16 cellular contexts compared by ENCODE assay signal in the genomic region with DNA sequence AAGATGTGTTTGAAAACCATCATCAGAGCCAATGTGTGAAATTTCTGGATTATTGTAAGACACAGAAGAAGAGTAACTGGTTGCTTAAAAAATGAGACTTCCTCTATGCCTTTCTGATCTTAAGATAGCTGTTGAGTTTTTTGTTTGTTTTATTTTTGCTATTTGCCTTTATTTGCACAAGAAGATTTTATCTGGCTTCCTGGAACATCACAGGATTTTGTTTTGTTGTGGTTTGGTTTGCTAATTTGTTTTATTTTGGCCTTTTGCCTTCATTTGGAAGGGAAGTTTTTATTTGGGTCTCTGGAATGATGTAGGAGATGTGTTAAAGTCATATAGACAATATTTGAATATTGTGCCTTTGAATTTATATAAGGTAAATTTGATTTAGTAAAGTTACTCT. TPM values are rescaled to one million over a fixed set of nuclear protein-coding genes. Genes with fewer than 3 reads are reported as not detected.
DNase-seq lines count a peak whose midpoint lies in the region; ATAC-seq and FAIRE-seq lines count a peak whose summit lies in the region.
"Had no signal": no experiment of that assay in that cellular context is flagged by ENCODE, and none has a peak within 500 bp of the region (broad histone marks: within the 10 kb centered on the region; RNA-seq: fewer than 3 reads in every experiment).

No MANE protein-coding gene starts in this region.

- FAIRE-seq in endometrium (lab: Jason Lieb, UNC), result peak; percentile 99
- FAIRE-seq: TTC549 had no signal

- CTCF ChIA-PET in activated CD4-positive, alpha-beta memory T cell treated with anti-CD3 and anti-CD28 coated beads for 36 hours (lab: Charles Lee), result interaction anchor here (1.0 to 3.1 kb wide), 5 partner anchors 14 to 120 kb away, joined by 3 to 12 read pairs (median 7); no protein-coding TSS in a partner anchor

- H3K9me3 Mint-ChIP-seq in stimulated activated naive CD8-positive, alpha-beta T cell treated with anti-CD3 and anti-CD28 coated beads, Interleukin-15, Interleukin-2, amounts not matched to agents 100 ng/mL and 50 ng/mL, for 24 hours, result no peaks in the 10 kb centered on the region
- no peaks in the 10 kb centered on the region for H3K9me3 Mint-ChIP-seq in activated CD4-positive, alpha-beta memory T cell treated with anti-CD3 and anti-CD28 coated beads for 36 hours

- H3K4me3 Mint-ChIP-seq in stimulated activated naive CD8-positive, alpha-beta T cell treated with anti-CD3 and anti-CD28 coated beads, Interleukin-15, Interleukin-2, amounts not matched to agents 100 ng/mL and 50 ng/mL, for 24 hours, result peak overlapping the region; percentile 84
- peak overlapping the region; percentile 77 for H3K4me3 Mint-ChIP-seq in activated CD4-positive, alpha-beta memory T cell treated with anti-CD3 and anti-CD28 coated beads for 36 hours

- no peak for DNase-seq in stimulated activated naive CD8-positive, alpha-beta T cell treated with anti-CD3 and anti-CD28 coated beads, Interleukin-15, Interleukin-2, amounts not matched to agents 100 U/mL and 50 U/mL, for 24 hours
- no peak for DNase-seq in activated CD4-positive, alpha-beta memory T cell treated with anti-CD3 and anti-CD28 coated beads for 36 hours
- DNase-seq in nucleus accumbens (lab: John Stamatoyannopoulos, UW), result no peak
- DNase-seq in COLO829 (ENCODE audit: low spot score), result no peak
- DNase-seq in iPS-NIHi11 (ENCODE audit: low spot score), result no peak
- DNase-seq: activated effector memory CD4-positive, alpha-beta T cell treated with Interleukin-2 at 50 U/mL for 16 hours; COR-L47; DND-41; glutamatergic neuron; left lung; NCI-H1092; NCI-H510A treated with DMSO at 0.1 percent for 48 hours had no signal

- ATAC-seq in stimulated activated naive CD8-positive, alpha-beta T cell treated with anti-CD3 and anti-CD28 coated beads, Interleukin-15, Interleukin-2, amounts not matched to agents 100 U/mL and 50 U/mL, for 24 hours, result no peak
- ATAC-seq: left lung had no signal

- peak overlapping the region; percentile 95 for H3K27ac Mint-ChIP-seq in stimulated activated naive CD8-positive, alpha-beta T cell treated with anti-CD3 and anti-CD28 coated beads, Interleukin-15, Interleukin-2, amounts not matched to agents 100 ng/mL and 50 ng/mL, for 24 hours
- peak overlapping the region; percentile 86 for H3K27ac Mint-ChIP-seq in activated CD4-positive, alpha-beta memory T cell treated with anti-CD3 and anti-CD28 coated beads for 36 hours

- POLR2A ChIA-PET in activated CD4-positive, alpha-beta memory T cell treated with anti-CD3 and anti-CD28 coated beads for 36 hours (lab: Charles Lee), result interaction anchor here (0.9 to 3.8 kb wide), 10 partner anchors 8 to 34 kb away, joined by 3 to 61 read pairs (median 7); no protein-coding TSS in a partner anchor

- H3K4me1 Mint-ChIP-seq in stimulated activated naive CD8-positive, alpha-beta T cell treated with anti-CD3 and anti-CD28 coated beads, Interleukin-15, Interleukin-2, amounts not matched to agents 100 ng/mL and 50 ng/mL, for 24 hours (ENCODE audit: low read depth), result peaks cover 71% of the 10 kb centered on the region
- H3K4me1 Mint-ChIP-seq in activated CD4-positive, alpha-beta memory T cell treated with anti-CD3 and anti-CD28 coated beads for 36 hours (ENCODE audit: low read depth), result peaks cover 56% of the 10 kb centered on the region

- intact Hi-C loops in activated CD4-positive, alpha-beta memory T cell treated with anti-CD3 and anti-CD28 coated beads for 36 hours (cut with micrococcal nuclease), result no loop called here

- no peaks in the 10 kb centered on the region for H3K27me3 Mint-ChIP-seq in stimulated activated naive CD8-positive, alpha-beta T cell treated with anti-CD3 and anti-CD28 coated beads, Interleukin-15, Interleukin-2, amounts not matched to agents 100 ng/mL and 50 ng/mL, for 24 hours
- H3K27me3 Mint-ChIP-seq in activated CD4-positive, alpha-beta memory T cell treated with anti-CD3 and anti-CD28 coated beads for 36 hours, result peaks cover 2% of the 10 kb centered on the region

- peaks cover 15% of the 10 kb centered on the region for H3K36me3 Mint-ChIP-seq in stimulated activated naive CD8-positive, alpha-beta T cell treated with anti-CD3 and anti-CD28 coated beads, Interleukin-15, Interleukin-2, amounts not matched to agents 100 ng/mL and 50 ng/mL, for 24 hours (ENCODE audit: low read depth)
- H3K36me3 Mint-ChIP-seq in activated CD4-positive, alpha-beta memory T cell treated with anti-CD3 and anti-CD28 coated beads for 36 hours, result peaks cover 25% of the 10 kb centered on the region

RNA-seq across cellular contexts. Expression of a gene that starts 3.9 kb away (rescaled TPM):
- total RNA-seq in activated CD4-positive, alpha-beta memory T cell treated with anti-CD3 and anti-CD28 coated beads for 36 hours, result 100 to 1,000 TPM; 369 to 388 TPM
- total RNA-seq: fibroblast of lung had no signal
